In the genomic region with DNA sequence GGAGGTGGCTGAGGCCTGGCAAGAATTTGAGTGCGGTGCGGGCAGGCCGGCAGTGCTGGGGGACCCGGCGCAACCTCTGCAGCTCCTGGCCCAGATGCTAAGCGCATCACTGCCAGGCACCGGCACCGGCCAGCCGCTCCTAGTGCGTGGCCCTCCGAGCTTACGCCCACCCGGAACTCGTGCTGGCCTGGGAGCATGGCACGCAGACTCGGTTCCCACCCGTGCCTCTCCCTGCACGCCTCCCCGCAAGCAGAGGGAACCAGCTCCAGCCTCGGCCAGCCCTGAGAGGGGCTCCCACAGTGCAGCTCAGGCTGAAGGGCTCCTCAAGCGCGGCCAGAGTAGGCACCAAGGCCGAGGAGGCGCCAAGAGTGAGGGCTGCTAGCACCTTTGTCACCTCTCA, we compare ENCODE assay signal across 37 cellular contexts.
"Had no signal": no experiment of that assay in that cellular context is flagged by ENCODE, and none has a peak within 500 bp of the region (broad histone marks: within the 10 kb centered on the region; RNA-seq: fewer than 3 reads in every experiment).

No MANE protein-coding gene starts in this region.

- H3K27me3 ChIP-seq: adrenal gland, body of pancreas, colonic mucosa, esophagus muscularis mucosa, foreskin keratinocyte had no signal

- H3K27me3 Mint-ChIP-seq: activated CD4-positive, alpha-beta memory T cell treated with anti-CD3 and anti-CD28 coated beads for 36 hours; activated CD4-positive, alpha-beta T cell treated with anti-CD3 and anti-CD28 coated beads, Interleukin-2, amount 10 ng/mL, durations not matched to agents 24 days and 14 days; activated CD8-positive, alpha-beta memory T cell treated with anti-CD3 and anti-CD28 coated beads, Interleukin-2, amount 10 ng/mL, durations not matched to agents 7 days and 5 days; activated naive CD8-positive, alpha-beta T cell treated with anti-CD3 and anti-CD28 coated beads for 36 hours; activated naive CD8-positive, alpha-beta T cell treated with anti-CD3 and anti-CD28 coated beads, Interleukin-2, amount 50 U/mL, for 24 hours had no signal

- H3K4me3 ChIP-seq: adrenal gland, body of pancreas, colonic mucosa, dorsolateral prefrontal cortex, esophagus muscularis mucosa, gastrocnemius medialis had no signal

- H3K4me3 Mint-ChIP-seq: activated CD4-positive, alpha-beta memory T cell treated with anti-CD3 and anti-CD28 coated beads for 36 hours; activated CD4-positive, alpha-beta T cell treated with anti-CD3 and anti-CD28 coated beads for 36 hours; activated CD4-positive, alpha-beta T cell treated with anti-CD3 and anti-CD28 coated beads, Interleukin-2, amount 10 ng/mL, durations not matched to agents 24 days and 14 days; activated CD8-positive, alpha-beta memory T cell treated with anti-CD3 and anti-CD28 coated beads, Interleukin-2, amount 10 ng/mL, durations not matched to agents 7 days and 5 days; activated CD8-positive, alpha-beta T cell treated with anti-CD3 and anti-CD28 coated beads, Interleukin-2, amount 10 ng/mL, durations not matched to agents 7 days and 5 days; activated naive CD4-positive, alpha-beta T cell treated with anti-CD3 and anti-CD28 coated beads for 36 hours; activated naive CD4-positive, alpha-beta T cell treated with anti-CD3 and anti-CD28 coated beads, Interleukin-2, amount 50 U/mL, for 24 hours; activated naive CD8-positive, alpha-beta T cell treated with anti-CD3 and anti-CD28 coated beads for 36 hours; activated naive CD8-positive, alpha-beta T cell treated with anti-CD3 and anti-CD28 coated beads, Interleukin-2, amount 50 U/mL, for 24 hours; activated T-helper 1 cell treated with anti-CD3 and anti-CD28 coated beads, Interleukin-12 subunit alpha, Interleukin-12 subunit beta, Interleukin-2, Interleukin-4 antibody, amounts not matched to agents 30 ng/mL and 10 ng/mL and 1 ng/mL, durations not matched to agents 14 hours and 24 hours and 36 hours; dendritic cell treated with granulocyte-macrophage colony-stimulating factor and Interleukin-4, amounts not matched to agents 40 ng/mL and 50 ng/mL, for 4 days; endodermal cell; T-helper 17 cell; T-helper 2 cell treated with Interferon-gamma antibody and Interleukin-4, amounts not matched to agents 5 μg/mL and 100 μg/mL, for 36 hours had no signal

- DNase-seq: activated CD4-positive, alpha-beta memory T cell treated with anti-CD3 and anti-CD28 coated beads for 36 hours; activated CD4-positive, alpha-beta T cell treated with anti-CD3 and anti-CD28 coated beads for 36 hours; activated CD4-positive, alpha-beta T cell treated with anti-CD3 and anti-CD28 coated beads, Interleukin-2, amount 10 ng/mL, durations not matched to agents 24 days and 14 days; activated CD4-positive, CD25-positive, alpha-beta regulatory T cell; activated CD4-positive, CD25-positive, alpha-beta regulatory T cell treated with anti-CD3 and anti-CD28 coated beads, Interleukin-2, amount 50 U/mL, for 72 hours; activated CD8-positive, alpha-beta memory T cell treated with anti-CD3 and anti-CD28 coated beads, Interleukin-2, amount 10 ng/mL, durations not matched to agents 7 days and 5 days; activated CD8-positive, alpha-beta memory T cell treated with anti-CD3 and anti-CD28 coated beads, Interleukin-2, amount 50 U/mL, for 4 hours; activated CD8-positive, alpha-beta T cell treated with anti-CD3 and anti-CD28 coated beads, Interleukin-2, amount 10 ng/mL, durations not matched to agents 7 days and 5 days; activated effector memory CD4-positive, alpha-beta T cell treated with anti-CD3 and anti-CD28 coated beads, Interleukin-2, amount 50 U/mL, for 16 hours; activated naive CD4-positive, alpha-beta T cell treated with anti-CD3 and anti-CD28 coated beads for 36 hours; activated naive CD8-positive, alpha-beta T cell treated with anti-CD3 and anti-CD28 coated beads for 36 hours; activated naive CD8-positive, alpha-beta T cell treated with anti-CD3 and anti-CD28 coated beads, Interleukin-2, amount 50 U/mL, for 24 hours; activated T-cell treated with anti-CD3 and anti-CD28 coated beads, Interleukin-2, amount 50 U/mL, for 1 hour; activated T-cell treated with anti-CD3 and anti-CD28 coated beads, Interleukin-2, amount 50 U/mL, for 48 hours; adrenal gland; amygdala; aorta; body of pancreas; central memory CD4-positive, alpha-beta T cell; cerebellar nuclear complex; colonic mucosa; dorsolateral prefrontal cortex; effector memory CD4-positive, alpha-beta T cell; endodermal cell; erythroblast; foreskin keratinocyte; gastrocnemius medialis; T-helper 1 cell; T-helper 17 cell; T1000; WERI-Rb-1 had no signal

- H3K4me1 ChIP-seq: adrenal gland, body of pancreas, colonic mucosa, foreskin keratinocyte, gastrocnemius medialis had no signal

- H3K27ac Mint-ChIP-seq: activated CD4-positive, alpha-beta memory T cell treated with anti-CD3 and anti-CD28 coated beads for 36 hours; activated CD4-positive, alpha-beta T cell treated with anti-CD3 and anti-CD28 coated beads for 36 hours; activated CD4-positive, alpha-beta T cell treated with anti-CD3 and anti-CD28 coated beads, Interleukin-2, amount 10 ng/mL, durations not matched to agents 24 days and 14 days; activated CD8-positive, alpha-beta memory T cell treated with anti-CD3 and anti-CD28 coated beads, Interleukin-2, amount 10 ng/mL, durations not matched to agents 7 days and 5 days; activated CD8-positive, alpha-beta T cell treated with anti-CD3 and anti-CD28 coated beads, Interleukin-2, amount 10 ng/mL, durations not matched to agents 7 days and 5 days; activated naive CD4-positive, alpha-beta T cell treated with anti-CD3 and anti-CD28 coated beads for 36 hours; activated naive CD4-positive, alpha-beta T cell treated with anti-CD3 and anti-CD28 coated beads, Interleukin-2, amount 50 U/mL, for 24 hours; activated naive CD8-positive, alpha-beta T cell treated with anti-CD3 and anti-CD28 coated beads for 36 hours; activated naive CD8-positive, alpha-beta T cell treated with anti-CD3 and anti-CD28 coated beads, Interleukin-2, amount 50 U/mL, for 24 hours; activated T-helper 1 cell treated with anti-CD3 and anti-CD28 coated beads, Interleukin-12 subunit alpha, Interleukin-12 subunit beta, Interleukin-2, Interleukin-4 antibody, amounts not matched to agents 30 ng/mL and 10 ng/mL and 1 ng/mL, durations not matched to agents 14 hours and 24 hours and 36 hours; activated T-helper 2 cell treated with anti-CD3 and anti-CD28 coated beads, Interferon-gamma antibody, Interleukin-2, Interleukin-4, amounts not matched to agents 10 μg/mL and 5 μg/mL and 100 μg/mL, durations not matched to agents 14 hours and 24 hours and 36 hours; dendritic cell treated with granulocyte-macrophage colony-stimulating factor and Interleukin-4, amounts not matched to agents 40 ng/mL and 50 ng/mL, for 4 days; endodermal cell; T-helper 17 cell; T-helper 2 cell treated with Interferon-gamma antibody and Interleukin-4, amounts not matched to agents 5 μg/mL and 100 μg/mL, for 36 hours had no signal

- H3K9me3 Mint-ChIP-seq: activated CD4-positive, alpha-beta memory T cell treated with anti-CD3 and anti-CD28 coated beads for 36 hours; activated naive CD4-positive, alpha-beta T cell treated with anti-CD3 and anti-CD28 coated beads for 36 hours; activated naive CD4-positive, alpha-beta T cell treated with anti-CD3 and anti-CD28 coated beads, Interleukin-2, amount 50 U/mL, for 24 hours; activated naive CD8-positive, alpha-beta T cell treated with anti-CD3 and anti-CD28 coated beads for 36 hours; activated naive CD8-positive, alpha-beta T cell treated with anti-CD3 and anti-CD28 coated beads, Interleukin-2, amount 50 U/mL, for 24 hours; activated T-helper 1 cell treated with anti-CD3 and anti-CD28 coated beads, Interleukin-12 subunit alpha, Interleukin-12 subunit beta, Interleukin-2, Interleukin-4 antibody, amounts not matched to agents 30 ng/mL and 10 ng/mL and 1 ng/mL, durations not matched to agents 14 hours and 24 hours and 36 hours; activated T-helper 2 cell treated with anti-CD3 and anti-CD28 coated beads, Interferon-gamma antibody, Interleukin-2, Interleukin-4, amounts not matched to agents 10 μg/mL and 5 μg/mL and 100 μg/mL, durations not matched to agents 14 hours and 24 hours and 36 hours; T-helper 2 cell treated with Interferon-gamma antibody and Interleukin-4, amounts not matched to agents 5 μg/mL and 100 μg/mL, for 36 hours had no signal

- H3K9me3 ChIP-seq: adrenal gland, body of pancreas, colonic mucosa, gastrocnemius medialis had no signal

- ATAC-seq: activated CD4-positive, alpha-beta T cell treated with anti-CD3 and anti-CD28 coated beads for 36 hours; activated CD8-positive, alpha-beta memory T cell treated with anti-CD3 and anti-CD28 coated beads, Interleukin-2, amount 10 ng/mL, durations not matched to agents 7 days and 5 days; activated CD8-positive, alpha-beta T cell treated with anti-CD3 and anti-CD28 coated beads, Interleukin-2, amount 10 ng/mL, durations not matched to agents 7 days and 5 days; activated naive CD8-positive, alpha-beta T cell treated with anti-CD3 and anti-CD28 coated beads, Interleukin-2, amount 50 U/mL, for 24 hours; body of pancreas; foreskin keratinocyte; gastrocnemius medialis; T-helper 17 cell had no signal

- H3K27ac ChIP-seq: adrenal gland, body of pancreas, colonic mucosa, dorsolateral prefrontal cortex, esophagus muscularis mucosa, foreskin keratinocyte, gastrocnemius medialis had no signal

- H3K4me1 Mint-ChIP-seq: activated CD4-positive, alpha-beta T cell treated with anti-CD3 and anti-CD28 coated beads for 36 hours; activated CD4-positive, alpha-beta T cell treated with anti-CD3 and anti-CD28 coated beads, Interleukin-2, amount 10 ng/mL, durations not matched to agents 24 days and 14 days; activated CD8-positive, alpha-beta memory T cell treated with anti-CD3 and anti-CD28 coated beads, Interleukin-2, amount 10 ng/mL, durations not matched to agents 7 days and 5 days; activated naive CD4-positive, alpha-beta T cell treated with anti-CD3 and anti-CD28 coated beads, Interleukin-2, amount 50 U/mL, for 24 hours; activated naive CD8-positive, alpha-beta T cell treated with anti-CD3 and anti-CD28 coated beads for 36 hours; activated naive CD8-positive, alpha-beta T cell treated with anti-CD3 and anti-CD28 coated beads, Interleukin-2, amount 50 U/mL, for 24 hours; endodermal cell; T-helper 17 cell had no signal

- H3K36me3 ChIP-seq: adrenal gland, colonic mucosa, esophagus muscularis mucosa, gastrocnemius medialis, WERI-Rb-1 had no signal
